ENCODE assay signal across 14 cellular contexts in the genomic region with DNA sequence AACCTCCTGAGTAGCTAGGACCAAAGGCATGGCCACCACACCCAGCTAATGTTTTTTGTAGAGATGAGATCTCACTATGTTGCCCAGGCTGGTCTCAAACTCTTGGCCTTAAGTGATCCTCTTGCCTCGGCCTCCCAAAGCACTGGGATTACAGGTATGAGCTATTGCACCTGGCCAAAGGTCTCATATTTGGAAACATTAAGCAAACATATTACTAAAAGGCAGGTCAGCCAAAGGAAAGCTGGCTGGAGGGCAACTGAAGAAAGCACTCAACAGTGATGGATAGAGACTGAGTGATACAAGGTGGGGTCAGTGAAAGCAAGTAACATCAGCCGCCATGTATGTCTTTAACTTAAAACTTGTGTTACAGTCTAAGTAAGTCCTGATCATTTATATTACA. TPM values are rescaled to one million over a fixed set of nuclear protein-coding genes. Genes with fewer than 3 reads are reported as not detected.
DNase-seq lines count a peak whose midpoint lies in the region; ATAC-seq and TF ChIP-seq lines count a peak whose summit lies in the region.
"Had no signal": no experiment of that assay in that cellular context is flagged by ENCODE, and none has a peak within 500 bp of the region (broad histone marks: within the 10 kb centered on the region; RNA-seq: fewer than 3 reads in every experiment).

No MANE protein-coding gene starts in this region.

- H3K27me3 Mint-ChIP-seq in T-helper 1 cell treated with Interleukin-12 subunit alpha and Interleukin-12 subunit beta and Interleukin-4 antibody, amounts not matched to agents 30 μg/mL and 1 μg/mL, for 36 hours (ENCODE audit: low read depth) = no peaks in the 10 kb centered on the region
- no peaks in the 10 kb centered on the region for H3K27me3 Mint-ChIP-seq in activated naive CD4-positive, alpha-beta T cell treated with anti-CD3 and anti-CD28 coated beads, Interleukin-2, amount 50 U/mL, for 24 hours
- H3K27me3 Mint-ChIP-seq in central memory CD8-positive, alpha-beta T cell = no peaks in the 10 kb centered on the region
- H3K27me3 Mint-ChIP-seq: CD4-positive, CD25-positive, alpha-beta regulatory T cell had no signal

- H3K9ac ChIP-seq in PC-3 (ENCODE audit: low read length) = no peak overlapping the region

- no peak overlapping the region for H2AFZ ChIP-seq in PC-3 (ENCODE audit: low read length)

- no peak overlapping the region for H3K4me2 ChIP-seq in PC-3 (ENCODE audit: low read length)

- no peak overlapping the region for H3K27ac ChIP-seq in PC-3 (ENCODE audit: low read length)
- H3K27ac ChIP-seq: 22Rv1 had no signal

- H3K4me1 Mint-ChIP-seq in T-helper 1 cell treated with Interleukin-12 subunit alpha and Interleukin-12 subunit beta and Interleukin-4 antibody, amounts not matched to agents 30 μg/mL and 1 μg/mL, for 36 hours (ENCODE audit: low read depth) = peaks cover 34% of the 10 kb centered on the region
- H3K4me1 Mint-ChIP-seq in activated naive CD4-positive, alpha-beta T cell treated with anti-CD3 and anti-CD28 coated beads, Interleukin-2, amount 50 U/mL, for 24 hours = peaks cover 17% of the 10 kb centered on the region
- peaks cover 33% of the 10 kb centered on the region for H3K4me1 Mint-ChIP-seq in central memory CD8-positive, alpha-beta T cell
- peaks cover 16% of the 10 kb centered on the region for H3K4me1 Mint-ChIP-seq in stimulated activated effector memory CD8-positive, alpha-beta T cell treated with anti-CD3 and anti-CD28 coated beads, Interleukin-12 subunit alpha, Interleukin-12 subunit beta, amount 100 ng/mL, for 72 hours

- no peaks in the 10 kb centered on the region for H3F3A ChIP-seq in PC-3 (ENCODE audit: low read length, unreplicated experiment)

- intact Hi-C loops in PC-3 (cut with micrococcal nuclease) = no loop called here

- no peak for TF ChIP-seq CTCF in PC-3 (conservative IDR thresholded peaks at IDR 0.05; ENCODE audit: low read depth, low read length)

- no peaks in the 10 kb centered on the region for H3K4me1 ChIP-seq in PC-3 (ENCODE audit: insufficient read depth, low read length)
- H3K4me1 ChIP-seq: Caco-2, HAP-1 had no signal

- H3K36me3 Mint-ChIP-seq in T-helper 1 cell treated with Interleukin-12 subunit alpha and Interleukin-12 subunit beta and Interleukin-4 antibody, amounts not matched to agents 30 μg/mL and 1 μg/mL, for 36 hours (ENCODE audit: low read depth) = peaks cover 50% of the 10 kb centered on the region
- peaks cover 11% of the 10 kb centered on the region for H3K36me3 Mint-ChIP-seq in activated naive CD4-positive, alpha-beta T cell treated with anti-CD3 and anti-CD28 coated beads, Interleukin-2, amount 50 U/mL, for 24 hours
- peaks cover 55% of the 10 kb centered on the region for H3K36me3 Mint-ChIP-seq in central memory CD8-positive, alpha-beta T cell (ENCODE audit: insufficient read depth)
- H3K36me3 Mint-ChIP-seq in stimulated activated effector memory CD8-positive, alpha-beta T cell treated with anti-CD3 and anti-CD28 coated beads, Interleukin-12 subunit alpha, Interleukin-12 subunit beta, amount 100 ng/mL, for 72 hours = peaks cover 87% of the 10 kb centered on the region

- POLR2A ChIA-PET in PC-3 (lab: Charles Lee; ENCODE audit: unreplicated experiment) = no interaction called here

- no peak overlapping the region for H3K4me3 ChIP-seq in PC-3 (ENCODE audit: low read length)
- H3K4me3 ChIP-seq: HAP-1 had no signal

- no peak for ATAC-seq in central memory CD8-positive, alpha-beta T cell (replicated peaks; ENCODE audit: extremely low read depth, poor library complexity, severe bottlenecking)
- ATAC-seq in stimulated activated effector memory CD8-positive, alpha-beta T cell treated with anti-CD3 and anti-CD28 coated beads, Interleukin-12 subunit alpha, Interleukin-12 subunit beta, amount 100 ng/mL, for 72 hours = no peak
- ATAC-seq in HG02763 (IDR thresholded peaks at IDR 0.05; ENCODE audit: unreplicated experiment) (no peak), PC-3 (no peak)

- no peaks in the 10 kb centered on the region; the same call in 1 of the 2 replicates for H3K36me3 ChIP-seq in PC-3 (ENCODE audit: low read depth, low read length)

- no peaks in the 10 kb centered on the region for H3K27me3 ChIP-seq in PC-3 (ENCODE audit: low read length)

- H4K20me1 ChIP-seq in PC-3 (ENCODE audit: low read length) = no peaks in the 10 kb centered on the region

- H3K9me3 Mint-ChIP-seq in T-helper 1 cell treated with Interleukin-12 subunit alpha and Interleukin-12 subunit beta and Interleukin-4 antibody, amounts not matched to agents 30 μg/mL and 1 μg/mL, for 36 hours = no peaks in the 10 kb centered on the region
- no peaks in the 10 kb centered on the region for H3K9me3 Mint-ChIP-seq in activated naive CD4-positive, alpha-beta T cell treated with anti-CD3 and anti-CD28 coated beads, Interleukin-2, amount 50 U/mL, for 24 hours
- no peaks in the 10 kb centered on the region for H3K9me3 Mint-ChIP-seq in central memory CD8-positive, alpha-beta T cell
- no peaks in the 10 kb centered on the region for H3K9me3 Mint-ChIP-seq in stimulated activated effector memory CD8-positive, alpha-beta T cell treated with anti-CD3 and anti-CD28 coated beads, Interleukin-12 subunit alpha, Interleukin-12 subunit beta, amount 100 ng/mL, for 72 hours
- H3K9me3 Mint-ChIP-seq: CD4-positive, CD25-positive, alpha-beta regulatory T cell had no signal

- H3K79me2 ChIP-seq in PC-3 (ENCODE audit: low read length) = no peaks in the 10 kb centered on the region

- CTCF ChIA-PET in PC-3 (lab: Charles Lee) = no interaction called here

- no peak for DNase-seq in T-helper 1 cell
- DNase-seq in activated naive CD4-positive, alpha-beta T cell treated with Interleukin-2 at 50 U/mL for 16 hours = no peak
- DNase-seq in central memory CD8-positive, alpha-beta T cell (ENCODE audit: low spot score in 2 of 2) = no peak
- no peak for DNase-seq in stimulated activated effector memory CD8-positive, alpha-beta T cell treated with anti-CD3 and anti-CD28 coated beads, Interleukin-12 subunit alpha, Interleukin-12 subunit beta, amount 100 ng/mL, for 72 hours (ENCODE audit: low spot score in 2 of 2)
- DNase-seq in PC-3 = no peak
- DNase-seq: Caco-2; CD4-positive, CD25-positive, alpha-beta regulatory T cell; DND-41; GDM1 had no signal

- H3K4me3 Mint-ChIP-seq in T-helper 1 cell treated with Interleukin-12 subunit alpha and Interleukin-12 subunit beta and Interleukin-4 antibody, amounts not matched to agents 30 μg/mL and 1 μg/mL, for 36 hours = no peak overlapping the region
- no peak overlapping the region for H3K4me3 Mint-ChIP-seq in activated naive CD4-positive, alpha-beta T cell treated with anti-CD3 and anti-CD28 coated beads, Interleukin-2, amount 50 U/mL, for 24 hours
- H3K4me3 Mint-ChIP-seq in central memory CD8-positive, alpha-beta T cell = no peak overlapping the region
- no peak overlapping the region for H3K4me3 Mint-ChIP-seq in stimulated activated effector memory CD8-positive, alpha-beta T cell treated with anti-CD3 and anti-CD28 coated beads, Interleukin-12 subunit alpha, Interleukin-12 subunit beta, amount 100 ng/mL, for 72 hours

- peak overlapping the region; percentile 85 for H3K27ac Mint-ChIP-seq in T-helper 1 cell treated with Interleukin-12 subunit alpha and Interleukin-12 subunit beta and Interleukin-4 antibody, amounts not matched to agents 30 μg/mL and 1 μg/mL, for 36 hours
- H3K27ac Mint-ChIP-seq in activated naive CD4-positive, alpha-beta T cell treated with anti-CD3 and anti-CD28 coated beads, Interleukin-2, amount 50 U/mL, for 24 hours = peak overlapping the region; percentile 46
- H3K27ac Mint-ChIP-seq in central memory CD8-positive, alpha-beta T cell (ENCODE audit: low read depth) = peak overlapping the region; percentile 33
- H3K27ac Mint-ChIP-seq in stimulated activated effector memory CD8-positive, alpha-beta T cell treated with anti-CD3 and anti-CD28 coated beads, Interleukin-12 subunit alpha, Interleukin-12 subunit beta, amount 100 ng/mL, for 72 hours = peak overlapping the region; percentile 55

- no peaks in the 10 kb centered on the region for H3K9me2 ChIP-seq in PC-3 (replicated peaks; ENCODE audit: low read length)

- no peaks in the 10 kb centered on the region for H3K9me3 ChIP-seq in PC-3 (ENCODE audit: low read length)
- H3K9me3 ChIP-seq: Caco-2, HAP-1 had no signal

- no TSS peak for BruUV-seq in PC-3 (replicated peaks; lab: Mats Ljungman, UMichigan)

RNA-seq across cellular contexts. Expression of gene TBC1D2B, which starts 57.5 kb away (rescaled TPM):
- total RNA-seq in PC-3 (2014; rRNA removed) = 12.6 and 19.0 TPM in 2 replicates

Comparison
In these comparisons a context has a peak if more than half of its experiments do, and no peak if none do; other contexts are left out.
1. H3K27ac Mint-ChIP-seq: peak in every context shown above with its lines; median percentile 85 in T-helper 1 cell treated with Interleukin-12 subunit alpha and Interleukin-12 subunit beta and Interleukin-4 antibody, amounts not matched to agents 30 μg/mL and 1 μg/mL, for 36 hours; 55 in stimulated activated effector memory CD8-positive, alpha-beta T cell treated with anti-CD3 and anti-CD28 coated beads, Interleukin-12 subunit alpha, Interleukin-12 subunit beta, amount 100 ng/mL, for 72 hours; 46 in activated naive CD4-positive, alpha-beta T cell treated with anti-CD3 and anti-CD28 coated beads, Interleukin-2, amount 50 U/mL, for 24 hours; 33 in central memory CD8-positive, alpha-beta T cell.